8 cellular contexts compared by ENCODE assay signal in the genomic region with DNA sequence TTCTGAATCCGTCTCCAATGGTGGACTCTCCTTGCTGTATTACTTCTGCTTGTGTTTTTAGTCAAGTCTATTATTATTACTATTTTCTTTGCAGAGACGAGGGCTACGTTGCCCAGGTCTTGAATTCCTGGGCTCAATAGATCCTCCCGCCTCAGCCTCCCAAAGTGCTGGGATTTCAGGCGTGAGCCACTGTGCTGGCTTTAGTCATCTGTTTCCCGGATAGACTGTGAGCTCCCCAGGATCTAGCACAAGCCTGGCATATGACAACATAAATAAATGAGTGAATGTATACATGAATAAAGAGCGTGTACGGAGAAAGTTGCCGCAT. TPM values are rescaled to one million over a fixed set of nuclear protein-coding genes. Genes with fewer than 3 reads are reported as not detected.
DNase-seq lines count a peak whose midpoint lies in the region; ATAC-seq, FAIRE-seq and TF ChIP-seq lines count a peak whose summit lies in the region.

No MANE protein-coding gene starts in this region.

- H3K4me1 ChIP-seq in K562 (replicated peaks in 1 of 2; ENCODE audit: control insufficient read depth in 2 of 2, insufficient read depth in 2 of 2, low read length in 2 of 2) (peaks cover 6 to 15% of the 10 kb centered on the region in 2 experiments; a peak in 4 of 5 replicates), mesendoderm (ENCODE audit: control insufficient read depth, low read depth, low read length) (no peaks in the 10 kb centered on the region)

- peak overlapping the region; percentile 52 for H3K18ac ChIP-seq in mesendoderm (ENCODE audit: low read length)

- H2BK15ac ChIP-seq in mesendoderm (replicated peaks; ENCODE audit: low read depth) = no peak overlapping the region

- no peak overlapping the region for H2AK5ac ChIP-seq in mesendoderm (ENCODE audit: low read length)

- peak overlapping the region in 6 of 7 donors; percentile 23 to 98 (median 83) for H3K27ac Mint-ChIP-seq in CD14-positive monocyte

- H3K27me3 ChIP-seq in K562 (ENCODE audit: control insufficient read depth in 2 of 2, insufficient read depth in 2 of 2, low read length in 2 of 2) (no peaks in the 10 kb centered on the region), mesendoderm (ENCODE audit: insufficient read depth, low read length, poor library complexity) (no peaks in the 10 kb centered on the region)

- H3K79me1 ChIP-seq in mesendoderm (ENCODE audit: low read length) = peaks cover 3% of the 10 kb centered on the region

- ATAC-seq in HG03039 (IDR thresholded peaks at IDR 0.05; ENCODE audit: unreplicated experiment) (peak; percentile 8), K562 (peak; percentile 52), GM21619 (IDR thresholded peaks at IDR 0.05; ENCODE audit: unreplicated experiment) (no peak)

- H3K4me2 ChIP-seq in K562 (ENCODE audit: insufficient read depth, low read length) (peak overlapping the region; percentile 89), mesendoderm (ENCODE audit: low read length) (peak overlapping the region; percentile 68)

- H4K8ac ChIP-seq in mesendoderm (ENCODE audit: low read depth, low read length) = peak overlapping the region; percentile 95

- POLR2A ChIA-PET in K562 (lab: Yijun Ruan, JAX) = interaction anchor here (0.6 to 2.5 kb wide), 10 partner anchors 11 to 647 kb away, joined by 3 to 21 read pairs (median 4); a partner anchor contains a TSS

- H3K27ac ChIP-seq in K562 (ENCODE audit: extremely low read depth, low read depth, low read length) = peak overlapping the region; percentile 66
- no peak overlapping the region for H3K27ac ChIP-seq in mesendoderm (ENCODE audit: low read depth, low read length)

- no peak overlapping the region for H2BK120ac ChIP-seq in mesendoderm (ENCODE audit: low read depth, low read length)

- H4K5ac ChIP-seq in mesendoderm (ENCODE audit: low read length) = no peak overlapping the region

- CTCF ChIA-PET in K562 (lab: Yijun Ruan, JAX; ENCODE audit: low intra/inter-chr PET ratio) = interaction anchor here (1.0 kb wide), 1 partner anchor 146 kb away, joined by 3 read pairs; no protein-coding TSS in a partner anchor

- H3K27me3 Mint-ChIP-seq in CD14-positive monocyte (ENCODE audit: low read depth in 3 of 3) = peaks cover 0 to 2% (median 0%) of the 10 kb centered on the region in 3 donors

- H2AFZ ChIP-seq in K562 (ENCODE audit: low read depth, low read length) = peak overlapping the region; percentile 100

- no peaks in the 10 kb centered on the region for H3K9me1 ChIP-seq in K562 (ENCODE audit: control insufficient read depth, insufficient read depth, low read length)

- H3K9ac ChIP-seq in K562 (ENCODE audit: insufficient read depth in 1 of 2, low read depth in 2 of 2, low read length in 2 of 2) = peak overlapping the region; percentile 78 to 87
- H3K9ac ChIP-seq in mesendoderm (ENCODE audit: low read length) = peak overlapping the region; percentile 62

- no peak for TF ChIP-seq POLR2A in K562 (conservative IDR thresholded peaks at IDR 0.05)

- peaks cover 0 to 4% of the 10 kb centered on the region in 2 donors for H3K36me3 Mint-ChIP-seq in CD14-positive monocyte

- peaks cover 45% of the 10 kb centered on the region for H3K79me2 ChIP-seq in K562 (ENCODE audit: control insufficient read depth, insufficient read depth, low read length)
- H3K79me2 ChIP-seq in mesendoderm (ENCODE audit: control insufficient read depth, insufficient read depth, low read length) = peaks cover 41% of the 10 kb centered on the region

- H3K4me3 ChIP-seq in K562 (peak overlapping the region; percentile 80; the same call in 1 of the 2 replicates), mesendoderm (ENCODE audit: low read length) (no peak overlapping the region)

- H3K23ac ChIP-seq in mesendoderm (ENCODE audit: low read length) = no peak overlapping the region

- peaks cover 4% of the 10 kb centered on the region; the same call in 1 of the 2 replicates for H4K20me1 ChIP-seq in K562 (replicated peaks; ENCODE audit: control insufficient read depth, insufficient read depth, low read length)

- intact Hi-C loops in CD14-positive monocyte (cut with micrococcal nuclease) = loop anchor here in 1 of 2 donors (1.0 to 10.0 kb wide), 2 partner anchors 20 to 87 kb away; a partner anchor contains a TSS
- intact Hi-C loops in K562 (cut with micrococcal nuclease) = loop anchor here (1.0 kb wide), 1 partner anchor 20 kb away; a partner anchor contains a TSS

- H3K9me3 ChIP-seq in K562 (replicated peaks; ENCODE audit: control insufficient read depth, insufficient read depth, low read depth, low read length) = no peaks in the 10 kb centered on the region

- peaks cover 0 to 2% (median 2%) of the 10 kb centered on the region in 7 donors for H3K9me3 Mint-ChIP-seq in CD14-positive monocyte

- TF ChIP-seq CTCF in CD14-positive monocyte (IDR thresholded peaks at IDR 0.05) = no peak
- no peak for TF ChIP-seq CTCF in K562 (IDR thresholded peaks at IDR 0.05 in 2 of 3, conservative IDR thresholded peaks at IDR 0.05 in 1 of 3; ENCODE audit: insufficient read depth in 2 of 3, low read depth in 1 of 3, low read length in 3 of 3)

- in situ Hi-C loops in K562 (cut with MboI) = no loop called here

- BruUV-seq in K562 (replicated peaks; lab: Mats Ljungman, UMichigan) = TSS peak; percentile 74

- peaks cover 30% of the 10 kb centered on the region for H3K4me1 Mint-ChIP-seq in CD14-positive monocyte

- no peak for TF ChIP-seq EP300 in K562 (IDR thresholded peaks at IDR 0.05; ENCODE audit: low read length)

- TF ChIP-seq RAD21 in K562 (CRISPR knock-in tag; conservative IDR thresholded peaks at IDR 0.05 in 1 of 2, IDR thresholded peaks at IDR 0.05 in 1 of 2) = no peak

- peak overlapping the region; percentile 99 to 100 for H3K4me3 Mint-ChIP-seq in CD14-positive monocyte

- no peak for FAIRE-seq in K562 (lab: Jason Lieb, UNC)

- no peak for DNase-seq in CD14-positive monocyte (ENCODE audit: low spot score)
- no peak for DNase-seq in K562 (ENCODE audit: extremely low read depth in 1 of 4, low spot score in 3 of 4)
- DNase-seq in mesendoderm = no peak
- DNase-seq in NCI-H82 (lab: John Stamatoyannopoulos, UW) = no peak
- DNase-seq in AML-193 (lab: John Stamatoyannopoulos, UW) = no peak
- no peak for DNase-seq in OCI-M2 (lab: John Stamatoyannopoulos, UW; ENCODE audit: unreplicated experiment)

- WGBS in K562 (ENCODE audit: insufficient coverage, low coverage, missing lambda C conversion rate) = 13% methylated on average over 9 of the region's 9 CpGs
- no CpG with 5 or more reads among the region's 9 CpGs for WGBS in mesendoderm (ENCODE audit: extremely low coverage, insufficient coverage, low lambda C conversion rate)

- H3K4ac ChIP-seq in mesendoderm (ENCODE audit: low read depth, low read length) = no peak overlapping the region

- H3K36me3 ChIP-seq in K562 (ENCODE audit: control insufficient read depth, insufficient read depth, low read length) (peaks cover 23% of the 10 kb centered on the region), mesendoderm (ENCODE audit: control insufficient read depth, insufficient read depth, low read length) (no peaks in the 10 kb centered on the region)

- no peak overlapping the region for H2BK5ac ChIP-seq in mesendoderm (ENCODE audit: low read length)

- H3K56ac ChIP-seq in mesendoderm (ENCODE audit: low read length) = peak overlapping the region; percentile 83

TF ChIP-seq in K562, 482 proteins besides CTCF, POLR2A, EP300 and RAD21 (continues in another document):
- TF ChIP-seq HDAC8 (tag; IDR thresholded peaks at IDR 0.05) (0 out of 2 replicates have a peak, but pooled peaks have one; percentile 49), NCOR1 (IDR thresholded peaks at IDR 0.05) (no peak), SMAD2 (IDR thresholded peaks at IDR 0.05; ENCODE audit: low read depth, low read length) (no peak)

RNA-seq across cellular contexts. Expression of a gene that starts 0.4 kb away (rescaled TPM):
- polyA plus RNA-seq in CD14-positive monocyte = 10 to 100 TPM in 1 of 2 donors, 1 to 10 TPM in 1; 7.6 to 11.8 TPM
- total RNA-seq in K562 (2011; cell fraction: chromatin; rRNA removed; ENCODE audit: low replicate concordance) = 152 and 418 TPM in 2 replicates
- 90.4 and 102 TPM in 2 replicates for total RNA-seq in K562 (2011; cell fraction: nucleolus; rRNA removed)
- 137 TPM in 2 replicates for total RNA-seq in K562 (2011; cell fraction: nucleoplasm; rRNA removed)
- total RNA-seq in K562 (2014; rRNA removed) = 48.9 and 49.0 TPM in 2 replicates
- total RNA-seq in K562 (2014; rRNA removed; fragmentation: Illumina TruSeq; extraction: Trizol) = 84.9 and 102 TPM in 2 replicates
- 95.9 and 99.0 TPM in 2 replicates for total RNA-seq in K562 (2015; rRNA removed; fragmentation: Illumina TruSeq; extraction: Trizol)
- 70.6 and 74.6 TPM in 2 replicates for total RNA-seq in K562 (2021)
- polyA plus RNA-seq in K562 (2011; rRNA removed) = 49.2 and 76.4 TPM in 2 replicates
- 13.4 and 17.2 TPM in 2 replicates for polyA plus RNA-seq in K562 (2011; cell fraction: cytosol; rRNA removed)
- polyA plus RNA-seq in K562 (2011; cell fraction: nucleus; rRNA removed) = 47.3 and 53.9 TPM in 2 replicates
- 36.5 and 64.5 TPM in 2 replicates for polyA plus RNA-seq in K562 (2012)
- 83.4 and 87.6 TPM in 2 replicates for polyA plus RNA-seq in K562 (2014; fragmentation: Illumina TruSeq; extraction: Trizol)
- 10 to 100 TPM; 26.2 to 32.3 TPM for polyA plus RNA-seq in K562 (2014; fragmentation: Nextera tagmentation; extraction: Ambion mirVana)
- polyA plus RNA-seq in K562 (2014; rRNA removed) = 61.6 and 77.6 TPM in 2 replicates
- polyA minus RNA-seq in K562 (2011; rRNA and poly(A)+ RNA removed) = 112 and 129 TPM in 2 replicates
- 41.5 and 63.3 TPM in 2 replicates for polyA minus RNA-seq in K562 (2011; cell fraction: cytosol; rRNA and poly(A)+ RNA removed)
- polyA minus RNA-seq in K562 (2011; cell fraction: nucleus; rRNA and poly(A)+ RNA removed) = 50.8 and 67.5 TPM in 2 replicates
- 72.3 TPM for polyA plus RNA-seq in mesendoderm (2013, experiment 1 of 2)
- 72.1 TPM for polyA plus RNA-seq in mesendoderm (2013, experiment 2 of 2)

RNA-seq across cellular contexts. Expression of a gene that starts 19.8 kb away (rescaled TPM):
- polyA plus RNA-seq in CD14-positive monocyte (10 to 100 TPM; 17.5 to 20.8 TPM), K562 (2011; rRNA removed) (11.3 and 12.8 TPM in 2 replicates), K562 (2014; fragmentation: Illumina TruSeq; extraction: Trizol) (13.7 and 18.0 TPM in 2 replicates), K562 (2014; fragmentation: Nextera tagmentation; extraction: Ambion mirVana) (10 to 100 TPM; 16.3 to 17.3 TPM), K562 (2014; rRNA removed) (11.0 and 15.3 TPM in 2 replicates)
- 7.6 and 10.7 TPM in 2 replicates for total RNA-seq in K562 (2011; cell fraction: chromatin; rRNA removed; ENCODE audit: low replicate concordance)
- total RNA-seq in K562 (2011; cell fraction: nucleolus; rRNA removed) = 8.4 and 9.3 TPM in 2 replicates
- 11.9 and 14.4 TPM in 2 replicates for total RNA-seq in K562 (2011; cell fraction: nucleoplasm; rRNA removed)
- total RNA-seq in K562 (2014; rRNA removed) (18.9 and 19.3 TPM in 2 replicates), K562 (2014; rRNA removed; fragmentation: Illumina TruSeq; extraction: Trizol) (22.0 and 26.7 TPM in 2 replicates), K562 (2015; rRNA removed; fragmentation: Illumina TruSeq; extraction: Trizol) (13.0 and 13.6 TPM in 2 replicates), K562 (2021) (19.7 and 20.1 TPM in 2 replicates)
- 4.3 and 7.9 TPM in 2 replicates for polyA plus RNA-seq in K562 (2011; cell fraction: cytosol; rRNA removed)
- polyA plus RNA-seq in K562 (2011; cell fraction: nucleus; rRNA removed) = 4.9 and 5.3 TPM in 2 replicates
- 18.9 and 32.6 TPM in 2 replicates for polyA plus RNA-seq in K562 (2012)
- polyA minus RNA-seq in K562 (2011; rRNA and poly(A)+ RNA removed) = 5.2 and 5.3 TPM in 2 replicates
- 2.8 and 5.6 TPM in 2 replicates for polyA minus RNA-seq in K562 (2011; cell fraction: cytosol; rRNA and poly(A)+ RNA removed)
- 2.3 and 3.9 TPM in 2 replicates for polyA minus RNA-seq in K562 (2011; cell fraction: nucleus; rRNA and poly(A)+ RNA removed)
- polyA plus RNA-seq in mesendoderm (2013, experiment 1 of 2) = 31.7 TPM
- polyA plus RNA-seq in mesendoderm (2013, experiment 2 of 2) = 34.6 TPM
